Comparison of ENCODE assay signal across 8 cellular contexts in the genomic region with DNA sequence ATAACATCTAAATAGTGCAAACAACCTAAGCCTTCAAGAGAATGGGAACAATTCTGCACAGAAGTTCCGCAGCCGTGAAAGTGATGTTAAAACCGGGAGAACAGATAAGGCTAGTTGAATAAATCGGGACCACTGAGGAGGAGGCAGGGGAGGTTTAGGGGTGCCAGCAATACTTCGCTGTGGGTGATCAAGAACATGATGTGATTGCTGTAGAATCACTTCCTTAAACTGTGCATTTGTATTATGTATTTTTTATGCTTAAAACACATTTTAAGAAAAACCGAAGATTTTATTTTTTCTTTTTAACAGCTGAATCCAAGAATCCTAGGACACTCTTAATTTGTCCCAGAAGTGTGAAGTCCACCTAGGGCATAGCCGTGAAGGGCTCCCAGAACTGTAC. TPM values are rescaled to one million over a fixed set of nuclear protein-coding genes. Genes with fewer than 3 reads are reported as not detected.
DNase-seq lines count a peak whose midpoint lies in the region; ATAC-seq, FAIRE-seq and TF ChIP-seq lines count a peak whose summit lies in the region.

No MANE protein-coding gene starts in this region.

- no peaks in the 10 kb centered on the region for H3K36me3 Mint-ChIP-seq in activated CD8-positive, alpha-beta T cell treated with anti-CD3 and anti-CD28 coated beads for 36 hours (ENCODE audit: low read depth)

- H3K79me2 ChIP-seq in keratinocyte (ENCODE audit: control insufficient read depth, insufficient read depth, low read length) = no peaks in the 10 kb centered on the region

- H3K27me3 ChIP-seq in heart left ventricle (no peaks in the 10 kb centered on the region), keratinocyte (ENCODE audit: control insufficient read depth, extremely low read depth, insufficient read depth, low read length) (peaks cover 22% of the 10 kb centered on the region), upper lobe of right lung (no peaks in the 10 kb centered on the region), MG63 (no peaks in the 10 kb centered on the region)

- H2AFZ ChIP-seq in keratinocyte (ENCODE audit: control insufficient read depth, low read length) = no peak overlapping the region

- no peaks in the 10 kb centered on the region for H3K27me3 Mint-ChIP-seq in activated CD8-positive, alpha-beta T cell treated with anti-CD3 and anti-CD28 coated beads for 36 hours

- dilution Hi-C loops in keratinocyte (cut with MboI; ENCODE audit: extremely low pct_ligation_motif_present, low sequenced_read_pairs) = loop anchor here (25.0 kb wide), 1 partner anchor 506 kb away; a partner anchor contains a TSS

- H3K36me3 ChIP-seq in heart left ventricle (no peaks in the 10 kb centered on the region), keratinocyte (ENCODE audit: control insufficient read depth in 2 of 2, extremely low read depth in 1 of 2, insufficient read depth in 2 of 2, low read length in 2 of 2) (no peaks in the 10 kb centered on the region), upper lobe of right lung (no peaks in the 10 kb centered on the region), MG63 (no peaks in the 10 kb centered on the region)

- no peak for FAIRE-seq in keratinocyte (lab: Jason Lieb, UNC)

- peaks cover 0 to 17% (median 9%) of the 10 kb centered on the region in 12 donors for H3K4me1 ChIP-seq in heart left ventricle
- peaks cover 7% of the 10 kb centered on the region for H3K4me1 ChIP-seq in keratinocyte (ENCODE audit: control insufficient read depth, extremely low read depth, insufficient read depth, low read length)
- H3K4me1 ChIP-seq in upper lobe of right lung = no peaks in the 10 kb centered on the region

- no peaks in the 10 kb centered on the region for H3K9me1 ChIP-seq in keratinocyte (ENCODE audit: control insufficient read depth, extremely low read depth, insufficient read depth, low read length)

- TF ChIP-seq CTCF in heart left ventricle (IDR thresholded peaks at IDR 0.05) (no peak), keratinocyte (optimal IDR thresholded peaks at IDR 0.05 in 1 of 3, IDR thresholded peaks at IDR 0.05 in 1 of 3, conservative IDR thresholded peaks at IDR 0.05 in 1 of 3; ENCODE audit: extremely low read depth in 1 of 3, insufficient read depth in 2 of 3, low read length in 3 of 3) (no peak), upper lobe of right lung (IDR thresholded peaks at IDR 0.05) (no peak), GM10248 (IDR thresholded peaks at IDR 0.05; ENCODE audit: control extremely low read depth, extremely low read depth, low read depth, missing control alignments) (no peak)
- TF ChIP-seq CTCF in activated CD8-positive, alpha-beta T cell treated with anti-CD3 and anti-CD28 coated beads for 36 hours (IDR thresholded peaks at IDR 0.05) = no peak

- 76 to 82% (median 79%) methylated on average over 7 of the region's 7 CpGs for WGBS in heart left ventricle, 4 donors

- no peaks in the 10 kb centered on the region for H3K9me3 Mint-ChIP-seq in activated CD8-positive, alpha-beta T cell treated with anti-CD3 and anti-CD28 coated beads for 36 hours

- no peaks in the 10 kb centered on the region for H4K20me1 ChIP-seq in keratinocyte (ENCODE audit: control insufficient read depth, extremely low read depth, insufficient read depth, low read length)

- DNase-seq in heart left ventricle (no peak), Right ventricle myocardium inferior (ENCODE audit: missing footprints) (no peak), keratinocyte (ENCODE audit: low read depth, low spot score) (no peak), upper lobe of right lung (no peak), MG63 (no peak), middle frontal gyrus (ENCODE audit: extremely low spot score, low spot score) (no peak), GM10248 (ENCODE audit: extremely low spot score) (no peak)
- DNase-seq in activated CD8-positive, alpha-beta T cell treated with anti-CD3 and anti-CD28 coated beads for 36 hours = no peak

- ATAC-seq in heart left ventricle (no peak), Right ventricle myocardium inferior (no peak), upper lobe of right lung (no peak)
- no peak for ATAC-seq in activated CD8-positive, alpha-beta T cell treated with anti-CD3 and anti-CD28 coated beads for 36 hours

- peak overlapping the region; percentile 89 for H3K4me3 Mint-ChIP-seq in activated CD8-positive, alpha-beta T cell treated with anti-CD3 and anti-CD28 coated beads for 36 hours

- peaks cover 32% of the 10 kb centered on the region for H3K4me1 Mint-ChIP-seq in activated CD8-positive, alpha-beta T cell treated with anti-CD3 and anti-CD28 coated beads for 36 hours (ENCODE audit: low read depth)

- peak overlapping the region; percentile 65 for H3K4me2 ChIP-seq in keratinocyte (ENCODE audit: control insufficient read depth, extremely low read depth, insufficient read depth, low read depth, low read length)

- no peak overlapping the region for H3K9ac ChIP-seq in keratinocyte (ENCODE audit: control insufficient read depth, extremely low read depth, insufficient read depth, low read length)

- intact Hi-C loops in heart left ventricle (cut with DNase I) = loop anchor here in 8 of 10 donors (5.0 to 10.0 kb wide), 8 partner anchors 183 to 1483 kb away; no protein-coding TSS in a partner anchor
- intact Hi-C loops in Right ventricle myocardium inferior (cut with DNase I) = no loop called here
- intact Hi-C loops in activated CD8-positive, alpha-beta T cell treated with anti-CD3 and anti-CD28 coated beads for 36 hours (cut with micrococcal nuclease) = loop anchor here (5.0 to 10.0 kb wide), 3 partner anchors 103 to 1346 kb away; no protein-coding TSS in a partner anchor
- intact Hi-C loops in upper lobe of right lung (cut with DNase I) = loop anchor here (10.0 kb wide), 2 partner anchors 513 to 1353 kb away; a partner anchor contains a TSS

- H3K9me3 ChIP-seq in heart left ventricle (no peaks in the 10 kb centered on the region), keratinocyte (ENCODE audit: control insufficient read depth, low read depth, low read length) (no peaks in the 10 kb centered on the region), upper lobe of right lung (no peaks in the 10 kb centered on the region), MG63 (no peaks in the 10 kb centered on the region)

- H3K27ac ChIP-seq in heart left ventricle = no peak overlapping the region
- H3K27ac ChIP-seq in keratinocyte (ENCODE audit: control insufficient read depth, insufficient read depth, low read length) = no peak overlapping the region
- peak overlapping the region; percentile 36 for H3K27ac ChIP-seq in upper lobe of right lung

- CTCF ChIA-PET in activated CD8-positive, alpha-beta T cell treated with anti-CD3 and anti-CD28 coated beads for 36 hours (lab: Charles Lee) = no interaction called here
- CTCF ChIA-PET in GM10248 (lab: Yijun Ruan, JAX) = no interaction called here

- no peak for TF ChIP-seq POLR2A in heart left ventricle (IDR thresholded peaks at IDR 0.05)

- peak overlapping the region; percentile 89 for H3K27ac Mint-ChIP-seq in activated CD8-positive, alpha-beta T cell treated with anti-CD3 and anti-CD28 coated beads for 36 hours

- peak overlapping the region; percentile 6 to 63 (median 50) for H3K4me3 ChIP-seq in heart left ventricle
- H3K4me3 ChIP-seq in keratinocyte (ENCODE audit: control insufficient read depth in 2 of 3, extremely low read depth in 1 of 3, insufficient read depth in 2 of 3, low read depth in 1 of 3, low read length in 3 of 3) = peak overlapping the region; percentile 22 to 58 (median 26)
- H3K4me3 ChIP-seq in upper lobe of right lung = peak overlapping the region; percentile 52
- no peak overlapping the region for H3K4me3 ChIP-seq in MG63

- POLR2A ChIA-PET in activated CD8-positive, alpha-beta T cell treated with anti-CD3 and anti-CD28 coated beads for 36 hours (lab: Charles Lee) = no interaction called here
- POLR2A ChIA-PET in GM10248 (lab: Yijun Ruan, JAX) = no interaction called here

RNA-seq across cellular contexts. Expression of a gene that starts 33.6 kb away (rescaled TPM):
- 1 to 10 TPM; 2.6 to 9.8 (median 6.3) TPM for total RNA-seq in heart left ventricle
- 10 to 100 TPM in 1 of 2 donors, 1 to 10 TPM in 1; 6.3 to 10.3 TPM for polyA plus RNA-seq in heart left ventricle
- 2.7 TPM for total RNA-seq in Right ventricle myocardium inferior
- total RNA-seq in activated CD8-positive, alpha-beta T cell treated with anti-CD3 and anti-CD28 coated beads for 36 hours = 10 to 100 TPM; 21.6 to 24.2 TPM
- 3.7 to 7.6 TPM (median 4.8 TPM) in 3 replicates for polyA plus RNA-seq in keratinocyte
- polyA plus RNA-seq in keratinocyte (2011; ENCODE audit: low read depth) = 8.1 TPM
- polyA plus RNA-seq in keratinocyte (2011; cell fraction: cytosol; rRNA removed) = 1.5 and 1.6 TPM in 2 replicates
- 11.3 and 16.5 TPM in 2 replicates for polyA plus RNA-seq in keratinocyte (2011; cell fraction: nucleus; rRNA removed)
- polyA plus RNA-seq in keratinocyte (2012; ENCODE audit: low replicate concordance) = 3.1 and 11.8 TPM in 2 replicates
- polyA minus RNA-seq in keratinocyte = 1.4 to 3.4 TPM in 2 of 3 replicates, not detected in the other
- 3.5 TPM for polyA minus RNA-seq in keratinocyte (2011; cell fraction: cytosol; rRNA and poly(A)+ RNA removed)
- 4.9 and 6.4 TPM in 2 replicates for polyA minus RNA-seq in keratinocyte (2011; cell fraction: nucleus; rRNA and poly(A)+ RNA removed)
- 12.4 TPM for total RNA-seq in upper lobe of right lung
- 6.0 and 11.5 TPM in 2 replicates for total RNA-seq in MG63 (2014; rRNA removed; shearing (Covaris generic); ENCODE audit: low replicate concordance)
